In the genomic region with DNA sequence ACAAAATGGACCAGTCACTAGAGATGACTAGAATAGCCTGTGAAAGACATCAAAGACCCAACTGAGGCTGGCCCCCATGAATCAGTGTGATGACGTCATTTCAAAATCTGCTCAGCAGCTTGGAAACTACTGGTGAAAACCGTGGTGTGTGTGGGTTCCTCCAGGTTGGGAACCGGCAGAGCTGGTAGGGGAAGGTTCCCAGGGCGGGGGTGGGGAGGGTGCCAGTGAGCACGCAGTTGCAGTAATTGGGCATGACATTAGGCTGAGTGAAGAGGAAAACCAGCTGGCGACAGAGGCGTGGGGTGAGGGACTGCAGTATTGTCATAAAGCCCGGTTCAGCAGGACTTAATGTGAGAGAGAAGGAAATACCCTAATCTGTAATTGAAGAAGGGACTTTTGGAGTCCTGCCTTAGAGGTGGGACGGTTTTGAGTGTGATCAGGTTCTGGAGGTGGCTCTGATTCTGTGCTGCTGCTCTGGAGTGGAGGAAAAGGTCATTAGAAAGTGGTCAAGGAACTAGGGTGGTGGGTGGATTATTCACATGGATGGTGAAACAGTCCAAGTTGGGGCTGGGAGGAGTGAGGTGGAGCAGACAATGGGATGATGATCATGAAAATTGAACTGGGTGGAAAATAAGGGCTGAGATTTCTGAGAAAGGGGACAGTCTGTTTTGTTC, we compare ENCODE assay signal across 9 cellular contexts. TPM values are rescaled to one million over a fixed set of nuclear protein-coding genes. Genes with fewer than 3 reads are reported as not detected.
A peak's percentile ranks its signal among the peaks of the same experiment; 100 is the strongest.
DNase-seq lines count a peak whose midpoint lies in the region; ATAC-seq and TF ChIP-seq lines count a peak whose summit lies in the region.
"Had no signal": no experiment of that assay in that cellular context is flagged by ENCODE, and none has a peak within 500 bp of the region (broad histone marks: within the 10 kb centered on the region; RNA-seq: fewer than 3 reads in every experiment).

No MANE protein-coding gene starts in this region.

- H3K9me3 ChIP-seq in hepatocyte (ENCODE audit: low read depth): no peaks in the 10 kb centered on the region

- peak overlapping the region; percentile 49 for H3K27ac ChIP-seq in hepatocyte

- no peaks in the 10 kb centered on the region for H3K36me3 Mint-ChIP-seq in activated naive CD4-positive, alpha-beta T cell treated with anti-CD3 and anti-CD28 coated beads for 36 hours (ENCODE audit: low read depth)
- H3K36me3 Mint-ChIP-seq in stimulated activated naive B cell treated with anti-CD40 and anti-IgM and Interleukin-4, amounts not matched to agents 10 μg/mL and 1 μg/mL and 100 μg/mL, for 72 hours: peaks cover 45 to 62% of the 10 kb centered on the region in 2 donors

- no peaks in the 10 kb centered on the region for H3K9me2 ChIP-seq in hepatocyte (replicated peaks; ENCODE audit: insufficient read depth)

- peak overlapping the region; percentile 85 for H3K27ac Mint-ChIP-seq in activated naive CD4-positive, alpha-beta T cell treated with anti-CD3 and anti-CD28 coated beads for 36 hours
- H3K27ac Mint-ChIP-seq in stimulated activated naive B cell treated with anti-CD40 and anti-IgM and Interleukin-4, amounts not matched to agents 10 μg/mL and 1 μg/mL and 100 μg/mL, for 72 hours: peak overlapping the region; percentile 96

- no peak overlapping the region for H3K4me3 ChIP-seq in hepatocyte

- peaks cover 4% of the 10 kb centered on the region for H3K4me1 ChIP-seq in hepatocyte (ENCODE audit: insufficient read depth)

- no peaks in the 10 kb centered on the region for H4K20me1 ChIP-seq in hepatocyte (ENCODE audit: insufficient read depth, poor library complexity, severe bottlenecking)

- CTCF ChIA-PET in activated naive CD4-positive, alpha-beta T cell treated with anti-CD3 and anti-CD28 coated beads for 36 hours (lab: Charles Lee): interaction anchor here (0.6 to 1.5 kb wide), 5 partner anchors 181 to 1242 kb away, joined by 3 to 6 read pairs (median 4); no protein-coding TSS in a partner anchor

- peaks cover 25% of the 10 kb centered on the region for H3K27me3 Mint-ChIP-seq in activated naive CD4-positive, alpha-beta T cell treated with anti-CD3 and anti-CD28 coated beads for 36 hours (ENCODE audit: low read depth)
- no peaks in the 10 kb centered on the region for H3K27me3 Mint-ChIP-seq in stimulated activated naive B cell treated with anti-CD40 and anti-IgM and Interleukin-4, amounts not matched to agents 10 μg/mL and 1 μg/mL and 100 μg/mL, for 72 hours

- intact Hi-C loops in activated naive CD4-positive, alpha-beta T cell treated with anti-CD3 and anti-CD28 coated beads for 36 hours (cut with micrococcal nuclease): loop anchor here (1.0 to 10.0 kb wide), 5 partner anchors 127 to 809 kb away; partner anchors contain the start of gene PLEKHG1

- H3K4me2 ChIP-seq in hepatocyte: no peak overlapping the region

- no peaks in the 10 kb centered on the region for H3K36me3 ChIP-seq in hepatocyte (replicated peaks; ENCODE audit: insufficient read depth, low read depth)

- H3K27me3 ChIP-seq in hepatocyte: no peaks in the 10 kb centered on the region

- peak; percentile 75 for DNase-seq in activated naive CD4-positive, alpha-beta T cell treated with anti-CD3 and anti-CD28 coated beads for 36 hours
- DNase-seq in activated naive CD4-positive, alpha-beta T cell treated with anti-CD3 and anti-CD28 coated beads, Interleukin-2, amount 50 U/mL, for 16 hours: no peak
- DNase-seq in activated CD4-positive, alpha-beta T cell treated with anti-CD3 and anti-CD28 coated beads, Interleukin-2, amount 50 U/mL, for 48 hours: peak; percentile 67 to 76
- peak; percentile 16 for DNase-seq in hepatocyte (ENCODE audit: low spot score)
- DNase-seq in stimulated activated naive B cell treated with anti-CD40 and anti-IgM and Interleukin-4, amounts not matched to agents 10 μg/mL and 1 μg/mL and 100 μg/mL, for 72 hours: peak; percentile 66
- no peak for DNase-seq in mucosa of gallbladder (ENCODE audit: low spot score)
- no peak for DNase-seq in NCI-H2171 treated with DMSO at 0.1 percent for 48 hours (lab: John Stamatoyannopoulos, UW)
- DNase-seq: DND-41 had no signal

- no peak overlapping the region for H3K4me3 Mint-ChIP-seq in activated naive CD4-positive, alpha-beta T cell treated with anti-CD3 and anti-CD28 coated beads for 36 hours
- peak overlapping the region; percentile 56 to 67 for H3K4me3 Mint-ChIP-seq in stimulated activated naive B cell treated with anti-CD40 and anti-IgM and Interleukin-4, amounts not matched to agents 10 μg/mL and 1 μg/mL and 100 μg/mL, for 72 hours

- WGBS in hepatocyte (ENCODE audit: low lambda C conversion rate, missing lambda C conversion rate): 66% methylated on average over 9 of the region's 9 CpGs

- H3K9me3 Mint-ChIP-seq in activated naive CD4-positive, alpha-beta T cell treated with anti-CD3 and anti-CD28 coated beads for 36 hours: no peaks in the 10 kb centered on the region
- H3K9me3 Mint-ChIP-seq in stimulated activated naive B cell treated with anti-CD40 and anti-IgM and Interleukin-4, amounts not matched to agents 10 μg/mL and 1 μg/mL and 100 μg/mL, for 72 hours: peaks cover 3 to 6% of the 10 kb centered on the region in 2 donors

- H2AFZ ChIP-seq in hepatocyte: no peak overlapping the region

- TF ChIP-seq CTCF in hepatocyte (IDR thresholded peaks at IDR 0.05; ENCODE audit: poor library complexity): no peak

- H3K79me2 ChIP-seq in hepatocyte: no peaks in the 10 kb centered on the region

- ATAC-seq in HG03066 (IDR thresholded peaks at IDR 0.05; ENCODE audit: low read depth, unreplicated experiment): peak; percentile 31
- ATAC-seq in stimulated activated naive B cell treated with anti-CD40 and anti-IgM and Interleukin-4, amounts not matched to agents 10 μg/mL and 1 μg/mL and 100 μg/mL, for 72 hours (replicated peaks): peak; percentile 85 to 87

- peaks cover 23% of the 10 kb centered on the region for H3K4me1 Mint-ChIP-seq in activated naive CD4-positive, alpha-beta T cell treated with anti-CD3 and anti-CD28 coated beads for 36 hours (ENCODE audit: low read depth)
- peaks cover 34 to 35% of the 10 kb centered on the region in 2 donors for H3K4me1 Mint-ChIP-seq in stimulated activated naive B cell treated with anti-CD40 and anti-IgM and Interleukin-4, amounts not matched to agents 10 μg/mL and 1 μg/mL and 100 μg/mL, for 72 hours

RNA-seq across cellular contexts. Expression of gene MTHFD1L, which starts 52.0 kb away (rescaled TPM):
- 100 to 1,000 TPM; 181 to 194 TPM for total RNA-seq in activated naive CD4-positive, alpha-beta T cell treated with anti-CD3 and anti-CD28 coated beads for 36 hours
- total RNA-seq in hepatocyte (17.1 and 30.8 TPM in 2 replicates), mucosa of gallbladder (10.7 TPM)
- 27.4 and 28.4 TPM in 2 replicates for polyA plus RNA-seq in hepatocyte

Comparison
In these comparisons a context has a peak if more than half of its experiments do, and no peak if none do; other contexts are left out.
1. DNase-seq: peak in activated naive CD4-positive, alpha-beta T cell treated with anti-CD3 and anti-CD28 coated beads for 36 hours (single experiment), activated CD4-positive, alpha-beta T cell treated with anti-CD3 and anti-CD28 coated beads, Interleukin-2, amount 50 U/mL, for 48 hours (2 of 2), hepatocyte (single experiment) and stimulated activated naive B cell treated with anti-CD40 and anti-IgM and Interleukin-4, amounts not matched to agents 10 μg/mL and 1 μg/mL and 100 μg/mL, for 72 hours (single experiment); none in activated naive CD4-positive, alpha-beta T cell treated with anti-CD3 and anti-CD28 coated beads, Interleukin-2, amount 50 U/mL, for 16 hours (single experiment), mucosa of gallbladder (single experiment) and NCI-H2171 treated with DMSO at 0.1 percent for 48 hours (single experiment).